In the genomic region with DNA sequence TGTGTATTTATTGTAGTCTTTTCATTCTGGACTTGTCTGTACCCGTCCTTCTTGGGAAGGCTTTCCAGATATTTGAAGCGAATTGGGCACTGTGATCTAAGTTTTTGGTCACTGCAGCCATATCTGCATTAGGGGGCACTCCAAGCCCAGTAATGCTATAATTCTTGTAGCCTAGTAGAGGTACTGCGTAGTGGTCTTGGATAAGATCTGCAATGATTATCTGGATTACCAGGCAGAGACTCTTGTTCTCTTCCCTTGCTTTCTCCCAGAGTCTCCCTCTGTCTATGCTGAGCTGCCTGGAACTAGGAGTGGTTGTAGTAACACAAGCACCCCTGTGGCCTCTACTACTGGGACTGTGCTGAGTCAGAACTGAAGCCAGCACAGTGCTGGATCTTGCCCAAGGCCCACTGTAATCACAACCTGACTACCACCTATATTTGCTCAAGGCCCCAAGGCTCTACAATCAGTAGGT, we compare ENCODE assay signal across 1 cellular context.
A peak's percentile ranks its signal among the peaks of the same experiment; 100 is the strongest.
TF ChIP-seq lines count a peak whose summit lies in the region.

No MANE protein-coding gene starts in this region.

TF ChIP-seq in IMR-90, 13 proteins besides CTCF, POLR2A, EP300 and RAD21 (continued from another document):
- TF ChIP-seq, protein P1, sequence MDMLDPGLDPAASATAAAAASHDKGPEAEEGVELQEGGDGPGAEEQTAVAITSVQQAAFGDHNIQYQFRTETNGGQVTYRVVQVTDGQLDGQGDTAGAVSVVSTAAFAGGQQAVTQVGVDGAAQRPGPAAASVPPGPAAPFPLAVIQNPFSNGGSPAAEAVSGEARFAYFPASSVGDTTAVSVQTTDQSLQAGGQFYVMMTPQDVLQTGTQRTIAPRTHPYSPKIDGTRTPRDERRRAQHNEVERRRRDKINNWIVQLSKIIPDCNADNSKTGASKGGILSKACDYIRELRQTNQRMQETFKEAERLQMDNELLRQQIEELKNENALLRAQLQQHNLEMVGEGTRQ (IDR thresholded peaks at IDR 0.05; ENCODE audit: low read depth, low read length) = no peak
- TF ChIP-seq SMC3 (IDR thresholded peaks at IDR 0.05; ENCODE audit: low read depth, low read length) = peak; percentile 52
